ENCODE assay signal across 26 cellular contexts in the genomic region with DNA sequence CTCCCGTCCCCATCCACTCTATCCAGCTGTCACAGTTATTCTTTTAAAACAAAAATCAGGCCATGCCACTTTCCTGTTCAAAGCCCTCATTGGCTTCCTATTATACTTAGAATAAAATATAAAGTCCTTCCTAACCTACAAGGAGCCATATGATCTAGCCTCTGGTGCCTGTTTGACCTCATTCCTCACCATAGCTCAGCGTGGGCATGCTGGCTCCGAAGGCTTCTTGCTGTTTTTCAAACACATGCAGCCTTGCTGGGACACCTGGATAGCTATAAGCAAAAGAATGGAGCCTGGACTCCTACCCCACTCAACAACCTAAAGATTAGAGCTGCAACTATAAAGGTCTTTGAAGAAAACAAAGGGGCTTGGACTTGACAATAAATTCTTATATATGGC. TPM values are rescaled to one million over a fixed set of nuclear protein-coding genes. Genes with fewer than 3 reads are reported as not detected.
A peak's percentile ranks its signal among the peaks of the same experiment; 100 is the strongest.
DNase-seq lines count a peak whose midpoint lies in the region; ATAC-seq, FAIRE-seq and TF ChIP-seq lines count a peak whose summit lies in the region.
"Had no signal": no experiment of that assay in that cellular context is flagged by ENCODE, and none has a peak within 500 bp of the region (broad histone marks: within the 10 kb centered on the region; RNA-seq: fewer than 3 reads in every experiment).

No MANE protein-coding gene starts in this region.

- H2AFZ ChIP-seq in H9 (ENCODE audit: low read length), result no peak overlapping the region
- no peak overlapping the region for H2AFZ ChIP-seq in HepG2 (ENCODE audit: low read length)

- H4K20me1 ChIP-seq in BLaER1 treated with 17β-estradiol and CSF1 and Interleukin-3, amounts not matched to agents 10 nM and 100 nM, result no peaks in the 10 kb centered on the region
- H4K20me1 ChIP-seq in H9 (ENCODE audit: control insufficient read depth, insufficient read depth, insufficient read length) (no peaks in the 10 kb centered on the region), HepG2 (ENCODE audit: insufficient read depth, low read length) (peaks cover 20% of the 10 kb centered on the region)

- CTCF ChIA-PET in HepG2 (lab: Yijun Ruan, JAX; ENCODE audit: low intra/inter-chr PET ratio, low total read pairs), result no interaction called here

- no peak overlapping the region for H4K8ac ChIP-seq in H9 (replicated peaks; ENCODE audit: insufficient read length, low read depth, low read length)

- intact Hi-C loops in activated T-helper 1 cell treated with anti-CD3 and anti-CD28 coated beads, Interleukin-12 subunit alpha, Interleukin-12 subunit beta, Interleukin-2, Interleukin-4 antibody, amounts not matched to agents 30 ng/mL and 10 ng/mL and 1 ng/mL, durations not matched to agents 14 hours and 24 hours and 36 hours (cut with micrococcal nuclease), result no loop called here
- intact Hi-C loops in HepG2 (cut with micrococcal nuclease; ENCODE audit: unreplicated experiment) (no loop called here), thyroid gland (cut with DNase I) (no loop called here), vagina (cut with DNase I) (no loop called here)

- TF ChIP-seq CTCF in H9 (conservative IDR thresholded peaks at IDR 0.05), result no peak
- TF ChIP-seq CTCF in HepG2 (CRISPR knock-in tag; IDR thresholded peaks at IDR 0.05), result no peak
- TF ChIP-seq CTCF in thyroid gland (IDR thresholded peaks at IDR 0.05), result no peak
- TF ChIP-seq CTCF in vagina (IDR thresholded peaks at IDR 0.05), result no peak

- TF ChIP-seq EP300 in HepG2 (IDR thresholded peaks at IDR 0.05; ENCODE audit: low read depth in 2 of 2, low read length in 2 of 2) (no peak), HepG2 (CRISPR knock-in tag; IDR thresholded peaks at IDR 0.05; ENCODE audit: borderline replicate concordance) (no peak)

- no peak for ATAC-seq in HepG2
- ATAC-seq: A549 had no signal

- in situ Hi-C loops in HepG2 (cut with HindIII; ENCODE audit: extremely low pct_ligation_motif_present, low pct_unique_long_range_greater_than_20kb), result no loop called here

- H3K23me2 ChIP-seq in H9 (ENCODE audit: insufficient read length, low read depth, low read length, poor library complexity, severe bottlenecking), result no peaks in the 10 kb centered on the region

- no peak overlapping the region for H3K56ac ChIP-seq in H9 (ENCODE audit: insufficient read length, low read depth, low read length)

- WGBS in H9 (ENCODE audit: extremely low coverage, insufficient read length, low lambda C conversion rate), result no CpG with 5 or more reads among the region's 3 CpGs
- WGBS in HepG2 (ENCODE audit: low lambda C conversion rate), result 91% methylated on average over 3 of the region's 3 CpGs
- 93% methylated on average over 3 of the region's 3 CpGs for WGBS in thyroid gland, 2 donors

- peaks cover 56 to 94% (median 94%) of the 10 kb centered on the region in 3 experiments for H3K36me3 Mint-ChIP-seq in H9 (ENCODE audit: insufficient read depth in 1 of 3, low read depth in 3 of 3)
- H3K36me3 Mint-ChIP-seq in activated T-helper 1 cell treated with anti-CD3 and anti-CD28 coated beads, Interleukin-12 subunit alpha, Interleukin-12 subunit beta, Interleukin-2, Interleukin-4 antibody, amounts not matched to agents 30 ng/mL and 10 ng/mL and 1 ng/mL, durations not matched to agents 14 hours and 24 hours and 36 hours (ENCODE audit: low read depth), result peaks cover 48% of the 10 kb centered on the region

- no peaks in the 10 kb centered on the region for H3K27me3 ChIP-seq in BLaER1 treated with 17β-estradiol and CSF1 and Interleukin-3, amounts not matched to agents 10 nM and 100 nM
- H3K27me3 ChIP-seq in H9 (ENCODE audit: insufficient read depth, low read length), result no peaks in the 10 kb centered on the region
- H3K27me3 ChIP-seq in HepG2 (ENCODE audit: control insufficient read depth in 1 of 2, insufficient read depth in 2 of 2, low read length in 2 of 2), result no peaks in the 10 kb centered on the region
- H3K27me3 ChIP-seq in thyroid gland, result no peaks in the 10 kb centered on the region
- no peaks in the 10 kb centered on the region for H3K27me3 ChIP-seq in vagina
- H3K27me3 ChIP-seq: BE2C had no signal

- H3K4me3 ChIP-seq in BLaER1 treated with 17β-estradiol and CSF1 and Interleukin-3, amounts not matched to agents 10 nM and 100 nM, result no peak overlapping the region
- H3K4me3 ChIP-seq in HepG2 (replicated peaks in 1 of 3; ENCODE audit: insufficient read depth in 1 of 3, low read depth in 2 of 3, low read length in 3 of 3) (peak overlapping the region in 2 of 3 experiments; percentile 36 to 47; a peak in 5 of 6 replicates), thyroid gland (replicated peaks in 1 of 3) (no peak overlapping the region), vagina (no peak overlapping the region)
- H3K4me3 ChIP-seq: A549 had no signal

- no peak overlapping the region for H3K4me3 Mint-ChIP-seq in H9
- no peak overlapping the region for H3K4me3 Mint-ChIP-seq in activated T-helper 1 cell treated with anti-CD3 and anti-CD28 coated beads, Interleukin-12 subunit alpha, Interleukin-12 subunit beta, Interleukin-2, Interleukin-4 antibody, amounts not matched to agents 30 ng/mL and 10 ng/mL and 1 ng/mL, durations not matched to agents 14 hours and 24 hours and 36 hours
- H3K4me3 Mint-ChIP-seq: CD4-positive, CD25-positive, alpha-beta regulatory T cell; HFFc6 had no signal

- H3K4me1 ChIP-seq in BLaER1 treated with 17β-estradiol and CSF1 and Interleukin-3, amounts not matched to agents 10 nM and 100 nM, result peaks cover 22 to 68% (median 50%) of the 10 kb centered on the region in 10 experiments
- H3K4me1 ChIP-seq in H9 (ENCODE audit: insufficient read depth, low read length) (no peaks in the 10 kb centered on the region), HepG2 (ENCODE audit: insufficient read depth, low read length) (peaks cover 100% of the 10 kb centered on the region), thyroid gland (no peaks in the 10 kb centered on the region), vagina (no peaks in the 10 kb centered on the region)
- H3K4me1 ChIP-seq: BE2C had no signal

- no peak overlapping the region for H3K14ac ChIP-seq in H9 (ENCODE audit: insufficient read depth, low read length)

- H3K9ac ChIP-seq in BLaER1 treated with 17β-estradiol and CSF1 and Interleukin-3, amounts not matched to agents 10 nM and 100 nM, result no peak overlapping the region
- H3K9ac ChIP-seq in H9 (ENCODE audit: extremely low read depth, insufficient read length, low read length) (no peak overlapping the region), HepG2 (ENCODE audit: insufficient read depth, low read depth, low read length) (peak overlapping the region; percentile 31; the same call in 1 of the 2 replicates)
- H3K9ac ChIP-seq: KMS-11 had no signal

- H3K4me1 Mint-ChIP-seq in H9, result no peaks in the 10 kb centered on the region
- peaks cover 15% of the 10 kb centered on the region for H3K4me1 Mint-ChIP-seq in activated T-helper 1 cell treated with anti-CD3 and anti-CD28 coated beads, Interleukin-12 subunit alpha, Interleukin-12 subunit beta, Interleukin-2, Interleukin-4 antibody, amounts not matched to agents 30 ng/mL and 10 ng/mL and 1 ng/mL, durations not matched to agents 14 hours and 24 hours and 36 hours (ENCODE audit: low read depth)
- H3K4me1 Mint-ChIP-seq: CD4-positive, CD25-positive, alpha-beta regulatory T cell had no signal

- no peak overlapping the region for H2BK12ac ChIP-seq in H9 (ENCODE audit: insufficient read length, low read depth, low read length)

- H3K27ac Mint-ChIP-seq in H9, result peak overlapping the region in 2 of 3 experiments; percentile 23 to 60; a peak in 3 of 7 replicates
- peak overlapping the region; percentile 51 for H3K27ac Mint-ChIP-seq in activated T-helper 1 cell treated with anti-CD3 and anti-CD28 coated beads, Interleukin-12 subunit alpha, Interleukin-12 subunit beta, Interleukin-2, Interleukin-4 antibody, amounts not matched to agents 30 ng/mL and 10 ng/mL and 1 ng/mL, durations not matched to agents 14 hours and 24 hours and 36 hours
- H3K27ac Mint-ChIP-seq: HFFc6 had no signal

- DNase-seq in H9 (no peak), HepG2 (ENCODE audit: low spot score) (no peak), thyroid gland (no peak), NCI-H1417 treated with DMSO at 0.1 percent for 48 hours (lab: John Stamatoyannopoulos, UW) (no peak), vagina (ENCODE audit: extremely low spot score in 2 of 2) (no peak), germinal center (ENCODE audit: low spot score) (no peak)
- DNase-seq in activated T-helper 1 cell treated with anti-CD3 and anti-CD28 coated beads, Interleukin-12 subunit alpha, Interleukin-12 subunit beta, Interleukin-2, Interleukin-4 antibody, amounts not matched to agents 30 ng/mL and 10 ng/mL and 1 ng/mL, durations not matched to agents 14 hours and 24 hours and 36 hours (ENCODE audit: low spot score), result no peak
- DNase-seq: BE2C; CD4-positive, CD25-positive, alpha-beta regulatory T cell; DMS 273 treated with DMSO at 0.1 percent for 48 hours; DND-41; HFFc6; IMR-90; MV-4-11; NCI-H1105 treated with DMSO at 0.1 percent for 48 hours; NCI-H1694 treated with DMSO at 0.1 percent for 48 hours; NCI-H2081 treated with DMSO at 0.1 percent for 48 hours; NCI-H748 treated with DMSO at 0.1 percent for 48 hours; NK-92 treated with Interleukin-12 subunit alpha and Interleukin-12 subunit beta, amount 100 ng/mL, for 24 hours; Right ventricle myocardium superior had no signal

- peaks cover 5% of the 10 kb centered on the region for H3K79me1 ChIP-seq in H9 (ENCODE audit: insufficient read depth, low read depth, low read length, poor library complexity, severe bottlenecking)

- H3K23ac ChIP-seq in H9 (ENCODE audit: insufficient read length, low read depth, low read length), result no peak overlapping the region

- no peaks in the 10 kb centered on the region for H3K9me3 ChIP-seq in BLaER1 treated with 17β-estradiol and CSF1 and Interleukin-3, amounts not matched to agents 10 nM and 100 nM (replicated peaks in 1 of 11)
- H3K9me3 ChIP-seq in H9 (ENCODE audit: control insufficient read depth, low read depth, low read length) (no peaks in the 10 kb centered on the region), HepG2 (ENCODE audit: low read length) (no peaks in the 10 kb centered on the region), thyroid gland (no peaks in the 10 kb centered on the region), vagina (no peaks in the 10 kb centered on the region)
- H3K9me3 ChIP-seq: A549, BE2C had no signal

- no peaks in the 10 kb centered on the region for H3K9me3 Mint-ChIP-seq in H9
- H3K9me3 Mint-ChIP-seq in activated T-helper 1 cell treated with anti-CD3 and anti-CD28 coated beads, Interleukin-12 subunit alpha, Interleukin-12 subunit beta, Interleukin-2, Interleukin-4 antibody, amounts not matched to agents 30 ng/mL and 10 ng/mL and 1 ng/mL, durations not matched to agents 14 hours and 24 hours and 36 hours, result no peaks in the 10 kb centered on the region
- H3K9me3 Mint-ChIP-seq: CD4-positive, CD25-positive, alpha-beta regulatory T cell; HFFc6 had no signal

- no peak overlapping the region for H2BK5ac ChIP-seq in H9 (ENCODE audit: insufficient read length, low read length)

- no peak overlapping the region for H3K18ac ChIP-seq in H9 (ENCODE audit: insufficient read length, low read depth, low read length)

- H2BK15ac ChIP-seq in H9 (ENCODE audit: low read depth, low read length), result no peak overlapping the region

- H3K27ac ChIP-seq in BLaER1 treated with 17β-estradiol and CSF1 and Interleukin-3, amounts not matched to agents 10 nM and 100 nM, result peak overlapping the region in 5 of 11 experiments; percentile 37 to 83 (median 82); a peak in 5 of 22 replicates
- H3K27ac ChIP-seq in H9 (ENCODE audit: insufficient read length, low read depth, low read length) (no peak overlapping the region), HepG2 (ENCODE audit: extremely low read length, insufficient read depth, low read length) (peak overlapping the region; percentile 38), thyroid gland (no peak overlapping the region), vagina (no peak overlapping the region)
- H3K27ac ChIP-seq: A549, KMS-11 had no signal

- H3K27me3 Mint-ChIP-seq in H9 (ENCODE audit: low read depth), result no peaks in the 10 kb centered on the region; the same call in 1 of the 2 replicates
- no peaks in the 10 kb centered on the region for H3K27me3 Mint-ChIP-seq in activated T-helper 1 cell treated with anti-CD3 and anti-CD28 coated beads, Interleukin-12 subunit alpha, Interleukin-12 subunit beta, Interleukin-2, Interleukin-4 antibody, amounts not matched to agents 30 ng/mL and 10 ng/mL and 1 ng/mL, durations not matched to agents 14 hours and 24 hours and 36 hours (ENCODE audit: insufficient read depth)
- H3K27me3 Mint-ChIP-seq: CD4-positive, CD25-positive, alpha-beta regulatory T cell had no signal

- POLR2A ChIA-PET in HepG2 (lab: Yijun Ruan, JAX), result interaction anchor here (1.5 to 3.7 kb wide), 2 partner anchors 11 to 23 kb away, joined by 4 to 85 read pairs; a partner anchor contains a TSS

- H3K36me3 ChIP-seq in BLaER1 treated with 17β-estradiol and CSF1 and Interleukin-3, amounts not matched to agents 10 nM and 100 nM, result no peaks in the 10 kb centered on the region
- H3K36me3 ChIP-seq in HepG2 (replicated peaks in 1 of 2; ENCODE audit: control insufficient read depth in 1 of 2, insufficient read depth in 2 of 2, low read length in 2 of 2) (peaks cover 28 to 67% of the 10 kb centered on the region in 2 experiments), thyroid gland (peaks cover 9% of the 10 kb centered on the region in 2 donors), vagina (peaks cover 0 to 31% of the 10 kb centered on the region in 2 donors)

- H2AK5ac ChIP-seq in H9 (ENCODE audit: insufficient read length, low read length), result no peak overlapping the region

- H4K5ac ChIP-seq in H9 (ENCODE audit: insufficient read length, low read depth, low read length), result no peak overlapping the region

- no peak for TF ChIP-seq RAD21 in HepG2 (CRISPR knock-in tag; IDR thresholded peaks at IDR 0.05)

- H3K79me2 ChIP-seq in H9 (ENCODE audit: insufficient read depth, low read length), result peaks cover 2% of the 10 kb centered on the region; the same call in 1 of the 2 replicates
- peaks cover 78% of the 10 kb centered on the region for H3K79me2 ChIP-seq in HepG2 (ENCODE audit: insufficient read depth, low read length)

- TSS peak; percentile 20 for BruUV-seq in HepG2 (replicated peaks; lab: Mats Ljungman, UMichigan)

- no peak overlapping the region for H3K4ac ChIP-seq in H9 (ENCODE audit: low read depth, low read length)

- H4K91ac ChIP-seq in H9 (ENCODE audit: insufficient read length, low read depth, low read length), result no peak overlapping the region

- no peak overlapping the region for H3T11ph ChIP-seq in H9 (ENCODE audit: low read length)

- peak overlapping the region in 6 of 11 experiments; percentile 71 to 87 (median 80); a peak in 6 of 22 replicates for H3K4me2 ChIP-seq in BLaER1 treated with 17β-estradiol and CSF1 and Interleukin-3, amounts not matched to agents 10 nM and 100 nM
- no peak overlapping the region for H3K4me2 ChIP-seq in H9 (ENCODE audit: insufficient read depth, insufficient read length, low read length)
- H3K4me2 ChIP-seq in HepG2 (ENCODE audit: low read depth, low read length), result peak overlapping the region; percentile 82
- H3K4me2 ChIP-seq: A549, KMS-11 had no signal

- H2BK120ac ChIP-seq in H9 (ENCODE audit: low read depth, low read length, poor library complexity, severe bottlenecking), result no peak overlapping the region

- no peak overlapping the region for H2BK20ac ChIP-seq in H9 (ENCODE audit: low read depth, low read length, poor library complexity, severe bottlenecking)

- FAIRE-seq in HepG2 (lab: Jason Lieb, UNC), result no peak
- FAIRE-seq: A549, GM12891, H54, HTR-8/SVneo had no signal

- no peak for TF ChIP-seq POLR2A in HepG2 (IDR thresholded peaks at IDR 0.05; ENCODE audit: insufficient read depth in 1 of 2, low read depth in 2 of 2, low read length in 2 of 2)
- TF ChIP-seq POLR2A in thyroid gland (IDR thresholded peaks at IDR 0.05), result no peak
- no peak for TF ChIP-seq POLR2A in vagina (IDR thresholded peaks at IDR 0.05)

RNA-seq across cellular contexts. Expression of a gene that starts 23.7 kb away (rescaled TPM):
- total RNA-seq in H9 (2021) (318 and 340 TPM in 2 replicates), HepG2 (2016; rRNA removed; fragmentation: Illumina TruSeq; extraction: Trizol) (250 and 448 TPM in 2 replicates), thyroid gland (10 to 100 TPM; 22.4 to 82.2 (median 40.4) TPM), vagina (141 TPM)
- 206 and 211 TPM in 2 replicates for total RNA-seq in activated T-helper 1 cell treated with anti-CD3 and anti-CD28 coated beads, Interleukin-12 subunit alpha, Interleukin-12 subunit beta, Interleukin-2, Interleukin-4 antibody, amounts not matched to agents 30 ng/mL and 10 ng/mL and 1 ng/mL, durations not matched to agents 14 hours and 24 hours and 36 hours
- total RNA-seq in HepG2 (2016; cell fraction: cytosol; rRNA removed; fragmentation: Illumina TruSeq; extraction: Trizol; ENCODE audit: low read depth), result 49.9 and 51.0 TPM in 2 replicates
- total RNA-seq in HepG2 (2016; cell fraction: insoluble cytoplasmic fraction; rRNA removed; fragmentation: Illumina TruSeq; extraction: Trizol), result 228 and 439 TPM in 2 replicates
- 153 and 157 TPM in 2 replicates for total RNA-seq in HepG2 (2016; cell fraction: membrane; rRNA removed; fragmentation: Illumina TruSeq; extraction: Trizol)
- total RNA-seq in HepG2 (2016; cell fraction: nucleus; rRNA removed; fragmentation: Illumina TruSeq; extraction: Trizol), result 410 and 468 TPM in 2 replicates
- 374 and 484 TPM in 2 replicates for polyA plus RNA-seq in HepG2 (2011; rRNA removed)
- polyA plus RNA-seq in HepG2 (2011; cell fraction: cytosol; rRNA removed), result 348 and 453 TPM in 2 replicates
- 376 and 486 TPM in 2 replicates for polyA plus RNA-seq in HepG2 (2011; cell fraction: nucleus; rRNA removed)
- 453 and 672 TPM in 2 replicates for polyA plus RNA-seq in HepG2 (2012)
- polyA plus RNA-seq in HepG2 (2016; cell fraction: cytosol; fragmentation: Illumina TruSeq; extraction: Trizol; ENCODE audit: low read depth), result 36.9 and 39.3 TPM in 2 replicates
- polyA plus RNA-seq in HepG2 (2016; cell fraction: insoluble cytoplasmic fraction; fragmentation: Illumina TruSeq; extraction: Trizol; ENCODE audit: low read depth), result 202 and 215 TPM in 2 replicates
- polyA plus RNA-seq in HepG2 (2016; cell fraction: membrane; fragmentation: Illumina TruSeq; extraction: Trizol; ENCODE audit: low read depth), result 86.7 and 89.8 TPM in 2 replicates
- 516 and 527 TPM in 2 replicates for polyA plus RNA-seq in HepG2 (2016; cell fraction: nucleus; fragmentation: Illumina TruSeq; extraction: Trizol; ENCODE audit: insufficient read depth, low read depth)
- 777 and 2,246 TPM in 2 replicates for polyA minus RNA-seq in HepG2 (2011; rRNA and poly(A)+ RNA removed; ENCODE audit: low replicate concordance)
- polyA minus RNA-seq in HepG2 (2011; cell fraction: cytosol; rRNA and poly(A)+ RNA removed), result 316 and 502 TPM in 2 replicates
- polyA minus RNA-seq in HepG2 (2011; cell fraction: nucleus; rRNA and poly(A)+ RNA removed), result 197 and 218 TPM in 2 replicates

Comparison
In these comparisons a context has a peak if more than half of its experiments do, and no peak if none do; other contexts are left out.
1. H3K4me3 ChIP-seq: peak in HepG2 (2 of 3); none in BLaER1 treated with 17β-estradiol and CSF1 and Interleukin-3, amounts not matched to agents 10 nM and 100 nM (0 of 10), thyroid gland (0 of 3) and vagina (0 of 2).